ENCODE assay signal across 8 cellular contexts in the genomic region with DNA sequence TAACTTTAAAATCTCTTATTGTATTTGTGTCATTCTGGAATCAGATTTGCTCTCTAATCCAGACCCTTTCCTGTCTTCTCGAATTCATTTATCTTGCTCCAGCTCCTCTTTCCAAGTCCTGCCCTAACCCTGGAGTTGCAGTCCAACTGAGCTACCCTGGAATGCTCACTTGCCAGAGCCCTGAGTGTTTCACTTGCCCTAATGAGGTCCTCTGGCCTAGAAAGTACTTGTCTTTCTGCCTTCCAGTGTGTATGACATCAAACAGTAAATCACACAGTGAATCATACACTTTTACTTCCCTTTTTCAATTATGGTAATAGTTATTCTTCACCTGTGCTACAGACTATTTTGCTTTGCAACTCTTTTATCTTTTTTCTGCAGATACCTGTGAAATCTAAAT.
A peak's percentile ranks its signal among the peaks of the same experiment; 100 is the strongest.
DNase-seq lines count a peak whose midpoint lies in the region; ATAC-seq and TF ChIP-seq lines count a peak whose summit lies in the region.

No MANE protein-coding gene starts in this region.

- peaks cover 0 to 7% of the 10 kb centered on the region in 2 donors for H3K4me1 ChIP-seq in ascending aorta

- H3K4me3 ChIP-seq in GM06990 (replicated peaks; ENCODE audit: low read depth, low read length) (no peak overlapping the region), ascending aorta (no peak overlapping the region)

- peak overlapping the region; percentile 49 to 54 for H3K4me3 Mint-ChIP-seq in activated T-cell treated with anti-CD3 and anti-CD28 coated beads, Interleukin-2, amount 50 U/mL, for 72 hours
- peak overlapping the region in 2 of 8 donors; percentile 2 to 3 for H3K4me3 Mint-ChIP-seq in naive B cell
- H3K4me3 Mint-ChIP-seq in type B pancreatic cell, result no peak overlapping the region

- peaks cover 0 to 2% of the 10 kb centered on the region in 2 donors for H3K9me3 Mint-ChIP-seq in activated T-cell treated with anti-CD3 and anti-CD28 coated beads, Interleukin-2, amount 50 U/mL, for 72 hours
- H3K9me3 Mint-ChIP-seq in naive B cell (no peaks in the 10 kb centered on the region), type B pancreatic cell (no peaks in the 10 kb centered on the region)

- H3K27ac ChIP-seq in ascending aorta, result peak overlapping the region in 1 of 2 donors; percentile 41

- TF ChIP-seq CTCF in GM06990 (IDR thresholded peaks at IDR 0.05; ENCODE audit: insufficient read depth, low read length, poor library complexity, severe bottlenecking) (no peak), GM20000 (IDR thresholded peaks at IDR 0.05; ENCODE audit: extremely low read depth, missing control alignments) (no peak), type B pancreatic cell (conservative IDR thresholded peaks at IDR 0.05) (no peak), ascending aorta (IDR thresholded peaks at IDR 0.05) (no peak)

- peaks cover 61% of the 10 kb centered on the region for H3K4me1 Mint-ChIP-seq in activated T-cell treated with anti-CD3 and anti-CD28 coated beads, Interleukin-2, amount 50 U/mL, for 72 hours (ENCODE audit: low read depth)
- H3K4me1 Mint-ChIP-seq in naive B cell (peaks cover 19 to 23% (median 23%) of the 10 kb centered on the region in 3 donors), type B pancreatic cell (ENCODE audit: unreplicated experiment) (peaks cover 3% of the 10 kb centered on the region)

- H3K27me3 Mint-ChIP-seq in activated T-cell treated with anti-CD3 and anti-CD28 coated beads, Interleukin-2, amount 50 U/mL, for 72 hours (ENCODE audit: low read depth), result no peaks in the 10 kb centered on the region
- no peaks in the 10 kb centered on the region for H3K27me3 Mint-ChIP-seq in naive B cell
- H3K27me3 Mint-ChIP-seq in type B pancreatic cell, result no peaks in the 10 kb centered on the region

- H3K36me3 ChIP-seq in GM06990 (ENCODE audit: control insufficient read depth, insufficient read depth, low read length) (no peaks in the 10 kb centered on the region), ascending aorta (no peaks in the 10 kb centered on the region)

- H3K27me3 ChIP-seq in GM06990 (replicated peaks; ENCODE audit: control insufficient read depth, insufficient read depth, low read length) (no peaks in the 10 kb centered on the region), ascending aorta (no peaks in the 10 kb centered on the region)

- peaks cover 7 to 8% of the 10 kb centered on the region in 2 donors for H3K36me3 Mint-ChIP-seq in activated T-cell treated with anti-CD3 and anti-CD28 coated beads, Interleukin-2, amount 50 U/mL, for 72 hours (ENCODE audit: insufficient read depth in 2 of 2)
- peaks cover 0 to 5% of the 10 kb centered on the region in 2 donors for H3K36me3 Mint-ChIP-seq in naive B cell
- H3K36me3 Mint-ChIP-seq in type B pancreatic cell, result peaks cover 9% of the 10 kb centered on the region

- ATAC-seq in HG03457 (IDR thresholded peaks at IDR 0.05; ENCODE audit: unreplicated experiment), result peak; percentile 96
- ATAC-seq in activated T-cell treated with anti-CD3 and anti-CD28 coated beads, Interleukin-2, amount 50 U/mL, for 72 hours (replicated peaks in 1 of 2), result peak; percentile 81 to 84
- peak; percentile 99 to 100 for ATAC-seq in naive B cell (ENCODE audit: low read depth in 2 of 2)

- no peaks in the 10 kb centered on the region for H3K9me3 ChIP-seq in ascending aorta

- intact Hi-C loops in ascending aorta (cut with DNase I), result loop anchor here (10.0 kb wide), 1 partner anchor 169 kb away; no protein-coding TSS in a partner anchor

- H3K27ac Mint-ChIP-seq in activated T-cell treated with anti-CD3 and anti-CD28 coated beads, Interleukin-2, amount 50 U/mL, for 72 hours, result no peak overlapping the region
- peak overlapping the region in 5 of 6 donors; percentile 3 to 91 (median 33) for H3K27ac Mint-ChIP-seq in naive B cell
- H3K27ac Mint-ChIP-seq in type B pancreatic cell, result no peak overlapping the region

- DNase-seq in GM06990 (ENCODE audit: extremely low read depth, insufficient read length) (peak; percentile 67), GM20000 (ENCODE audit: low spot score) (peak; percentile 54), naive B cell (peak; percentile 20), type B pancreatic cell (ENCODE audit: extremely low spot score, unreplicated experiment) (no peak), ascending aorta (ENCODE audit: low spot score in 2 of 2) (no peak), NCI-H1105 treated with DMSO at 0.1 percent for 48 hours (lab: John Stamatoyannopoulos, UW) (no peak)
- peak in 1 of 2 donors; percentile 8 for DNase-seq in activated T-cell treated with anti-CD3 and anti-CD28 coated beads, Interleukin-2, amount 50 U/mL, for 72 hours

Comparison
In these comparisons a context has a peak if more than half of its experiments do, and no peak if none do; other contexts are left out.
1. DNase-seq: peak in GM06990 (single experiment), GM20000 (single experiment) and naive B cell (single experiment); none in type B pancreatic cell (single experiment), ascending aorta (0 of 2) and NCI-H1105 treated with DMSO at 0.1 percent for 48 hours (single experiment).
2. H3K27ac Mint-ChIP-seq: peak in naive B cell (5 of 6); none in activated T-cell treated with anti-CD3 and anti-CD28 coated beads, Interleukin-2, amount 50 U/mL, for 72 hours (single experiment) and type B pancreatic cell (single experiment).
3. Peak in every context shown above with its lines, with median percentiles within 50 percentile points of each other: ATAC-seq.